1 cellular context compared by ENCODE assay signal in genomic region chr1:173862146-173862768, GRCh38.
TF ChIP-seq lines count a peak whose summit lies in the region.

No MANE protein-coding gene starts in this region.

TF ChIP-seq in K562, 482 proteins besides CTCF, POLR2A, EP300 and RAD21 (continued from another document):
- TF ChIP-seq, protein P1, sequence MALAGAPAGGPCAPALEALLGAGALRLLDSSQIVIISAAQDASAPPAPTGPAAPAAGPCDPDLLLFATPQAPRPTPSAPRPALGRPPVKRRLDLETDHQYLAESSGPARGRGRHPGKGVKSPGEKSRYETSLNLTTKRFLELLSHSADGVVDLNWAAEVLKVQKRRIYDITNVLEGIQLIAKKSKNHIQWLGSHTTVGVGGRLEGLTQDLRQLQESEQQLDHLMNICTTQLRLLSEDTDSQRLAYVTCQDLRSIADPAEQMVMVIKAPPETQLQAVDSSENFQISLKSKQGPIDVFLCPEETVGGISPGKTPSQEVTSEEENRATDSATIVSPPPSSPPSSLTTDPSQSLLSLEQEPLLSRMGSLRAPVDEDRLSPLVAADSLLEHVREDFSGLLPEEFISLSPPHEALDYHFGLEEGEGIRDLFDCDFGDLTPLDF (CRISPR knock-in tag; IDR thresholded peaks at IDR 0.05): peak; percentile 24; the same call in 1 of the 2 replicates
- TF ChIP-seq RNF219 (CRISPR knock-in tag; IDR thresholded peaks at IDR 0.05) (0 out of 2 replicates have a peak, but pooled peaks have one; percentile 7), SNRNP70 (optimal IDR thresholded peaks at IDR 0.05; ENCODE audit: low read depth, low read length) (peak; percentile 29), HDAC6 (IDR thresholded peaks at IDR 0.05; ENCODE audit: low read depth, low read length) (0 out of 2 replicates have a peak, but pooled peaks have one; percentile 16), ZNF77 (CRISPR knock-in tag; IDR thresholded peaks at IDR 0.05) (peak; percentile 69; the same call in 1 of the 2 replicates), ZNF57 (CRISPR knock-in tag; IDR thresholded peaks at IDR 0.05) (0 out of 2 replicates have a peak, but pooled peaks have one; percentile 66), ZNF253 (CRISPR knock-in tag; conservative IDR thresholded peaks at IDR 0.05) (0 out of 2 replicates have a peak, but pooled peaks have one; percentile 72)
- TF ChIP-seq, protein P2, sequence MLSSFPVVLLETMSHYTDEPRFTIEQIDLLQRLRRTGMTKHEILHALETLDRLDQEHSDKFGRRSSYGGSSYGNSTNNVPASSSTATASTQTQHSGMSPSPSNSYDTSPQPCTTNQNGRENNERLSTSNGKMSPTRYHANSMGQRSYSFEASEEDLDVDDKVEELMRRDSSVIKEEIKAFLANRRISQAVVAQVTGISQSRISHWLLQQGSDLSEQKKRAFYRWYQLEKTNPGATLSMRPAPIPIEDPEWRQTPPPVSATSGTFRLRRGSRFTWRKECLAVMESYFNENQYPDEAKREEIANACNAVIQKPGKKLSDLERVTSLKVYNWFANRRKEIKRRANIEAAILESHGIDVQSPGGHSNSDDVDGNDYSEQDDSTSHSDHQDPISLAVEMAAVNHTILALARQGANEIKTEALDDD (IDR thresholded peaks at IDR 0.05): peak; percentile 4; the same call in 1 of the 2 replicates
